Comparison of ENCODE assay signal across 18 cellular contexts in genomic region chr2:10536569-10537133, GRCh38.
DNase-seq lines count a peak whose midpoint lies in the region; ATAC-seq and TF ChIP-seq lines count a peak whose summit lies in the region.
"Had no signal": no experiment of that assay in that cellular context is flagged by ENCODE, and none has a peak within 500 bp of the region (broad histone marks: within the 10 kb centered on the region; RNA-seq: fewer than 3 reads in every experiment).

No MANE protein-coding gene starts in this region.

- peaks cover 21% of the 10 kb centered on the region for H3K4me1 Mint-ChIP-seq in stimulated activated naive CD8-positive, alpha-beta T cell treated with anti-CD3 and anti-CD28 coated beads, Interleukin-15, Interleukin-2, amounts not matched to agents 100 ng/mL and 50 ng/mL, for 24 hours (ENCODE audit: low read depth)
- peaks cover 2% of the 10 kb centered on the region for H3K4me1 Mint-ChIP-seq in endodermal cell

- H3K9me3 ChIP-seq in endodermal cell (ENCODE audit: control insufficient read depth, low read length) (no peaks in the 10 kb centered on the region), testis (no peaks in the 10 kb centered on the region)
- H3K9me3 ChIP-seq: HAP-1 had no signal

- H3K4me3 ChIP-seq in endodermal cell (ENCODE audit: low read length) (no peak overlapping the region), testis (no peak overlapping the region)
- H3K4me3 ChIP-seq: HAP-1, hepatocyte had no signal

- no peaks in the 10 kb centered on the region for H3K36me3 Mint-ChIP-seq in stimulated activated naive CD8-positive, alpha-beta T cell treated with anti-CD3 and anti-CD28 coated beads, Interleukin-15, Interleukin-2, amounts not matched to agents 100 ng/mL and 50 ng/mL, for 24 hours (ENCODE audit: low read depth)
- no peaks in the 10 kb centered on the region for H3K36me3 Mint-ChIP-seq in endodermal cell (ENCODE audit: low read depth)

- H3K27me3 ChIP-seq in endodermal cell (ENCODE audit: control insufficient read depth, insufficient read depth, low read length, poor library complexity, severe bottlenecking) (no peaks in the 10 kb centered on the region), testis (no peaks in the 10 kb centered on the region)
- H3K27me3 ChIP-seq: hepatocyte had no signal

- peak overlapping the region; percentile 70 for H3K27ac Mint-ChIP-seq in stimulated activated naive CD8-positive, alpha-beta T cell treated with anti-CD3 and anti-CD28 coated beads, Interleukin-15, Interleukin-2, amounts not matched to agents 100 ng/mL and 50 ng/mL, for 24 hours
- H3K27ac Mint-ChIP-seq in endodermal cell = no peak overlapping the region
- H3K27ac Mint-ChIP-seq: B cell had no signal

- 76 to 86% methylated on average over 4 to 12 of the region's 12 CpGs for WGBS in endodermal cell (ENCODE audit: insufficient coverage in 1 of 2, insufficient read length in 1 of 2), 2 experiments
- 61 to 72% methylated on average over 12 of the region's 12 CpGs for WGBS in testis, 2 donors

- H3K9ac ChIP-seq in endodermal cell (ENCODE audit: extremely low read depth, low read length, poor library complexity, severe bottlenecking) = no peak overlapping the region

- H3K27ac ChIP-seq in endodermal cell (ENCODE audit: low read depth, low read length) (no peak overlapping the region), testis (no peak overlapping the region)
- H3K27ac ChIP-seq: hepatocyte had no signal

- no peaks in the 10 kb centered on the region for H3K36me3 ChIP-seq in endodermal cell (ENCODE audit: control insufficient read depth, insufficient read depth, low read length)
- H3K36me3 ChIP-seq in testis (ENCODE audit: low read depth, missing control alignments) = no peaks in the 10 kb centered on the region
- H3K36me3 ChIP-seq: HAP-1 had no signal

- no peak for TF ChIP-seq POLR2A in testis (IDR thresholded peaks at IDR 0.05)

- no peak for ATAC-seq in stimulated activated naive CD8-positive, alpha-beta T cell treated with anti-CD3 and anti-CD28 coated beads, Interleukin-15, Interleukin-2, amounts not matched to agents 100 U/mL and 50 U/mL, for 24 hours

- intact Hi-C loops in testis (cut with DNase I; ENCODE audit: low total_unique reads) = no loop called here

- peak overlapping the region; percentile 47 for H3K4me3 Mint-ChIP-seq in stimulated activated naive CD8-positive, alpha-beta T cell treated with anti-CD3 and anti-CD28 coated beads, Interleukin-15, Interleukin-2, amounts not matched to agents 100 ng/mL and 50 ng/mL, for 24 hours
- H3K4me3 Mint-ChIP-seq in endodermal cell = no peak overlapping the region
- H3K4me3 Mint-ChIP-seq: B cell had no signal

- no peak for TF ChIP-seq CTCF in endodermal cell (conservative IDR thresholded peaks at IDR 0.05)
- TF ChIP-seq CTCF in testis (IDR thresholded peaks at IDR 0.05) = no peak

- peaks cover 17% of the 10 kb centered on the region for H3K27me3 Mint-ChIP-seq in stimulated activated naive CD8-positive, alpha-beta T cell treated with anti-CD3 and anti-CD28 coated beads, Interleukin-15, Interleukin-2, amounts not matched to agents 100 ng/mL and 50 ng/mL, for 24 hours
- no peaks in the 10 kb centered on the region for H3K27me3 Mint-ChIP-seq in endodermal cell (ENCODE audit: insufficient read depth)

- no peaks in the 10 kb centered on the region for H3K4me1 ChIP-seq in endodermal cell (ENCODE audit: control insufficient read depth, insufficient read depth, low read length)
- H3K4me1 ChIP-seq in testis = no peaks in the 10 kb centered on the region
- H3K4me1 ChIP-seq: HAP-1 had no signal

- H3K9me3 Mint-ChIP-seq in stimulated activated naive CD8-positive, alpha-beta T cell treated with anti-CD3 and anti-CD28 coated beads, Interleukin-15, Interleukin-2, amounts not matched to agents 100 ng/mL and 50 ng/mL, for 24 hours = no peaks in the 10 kb centered on the region
- no peaks in the 10 kb centered on the region for H3K9me3 Mint-ChIP-seq in endodermal cell

- no peak for DNase-seq in stimulated activated naive CD8-positive, alpha-beta T cell treated with anti-CD3 and anti-CD28 coated beads, Interleukin-15, Interleukin-2, amounts not matched to agents 100 U/mL and 50 U/mL, for 24 hours
- DNase-seq in NCI-H146 (lab: John Stamatoyannopoulos, UW) = peak; percentile 40
- peak; percentile 58 for DNase-seq in endodermal cell
- no peak for DNase-seq in stimulated activated CD4-positive, alpha-beta T cell treated with anti-CD3 and anti-CD28 coated beads, Interleukin-4, amount 100 ng/mL, for 24 hours
- DNase-seq in testis = no peak
- DNase-seq in NCI-H774 (lab: John Stamatoyannopoulos, UW) = no peak
- DNase-seq: activated CD4-positive, alpha-beta T cell treated with anti-CD3 and anti-CD28 coated beads for 48 hours; activated T-cell treated with anti-CD3 and anti-CD28 coated beads for 4 hours; central memory CD4-positive, alpha-beta T cell; effector memory CD4-positive, alpha-beta T cell; MM.1S; NCI-H2171 treated with DMSO at 0.1 percent for 48 hours; SIG-M5; T1000 had no signal

Comparison
In these comparisons a context has a peak if more than half of its experiments do, and no peak if none do; other contexts are left out.
1. DNase-seq: peak in NCI-H146 (single experiment) and endodermal cell (single experiment); none in stimulated activated naive CD8-positive, alpha-beta T cell treated with anti-CD3 and anti-CD28 coated beads, Interleukin-15, Interleukin-2, amounts not matched to agents 100 U/mL and 50 U/mL, for 24 hours (single experiment), stimulated activated CD4-positive, alpha-beta T cell treated with anti-CD3 and anti-CD28 coated beads, Interleukin-4, amount 100 ng/mL, for 24 hours (single experiment), testis (single experiment) and NCI-H774 (single experiment).